25 cellular contexts compared by ENCODE assay signal in genomic region chr1:179146476-179146875, GRCh38.
DNase-seq lines count a peak whose midpoint lies in the region; ATAC-seq, FAIRE-seq and TF ChIP-seq lines count a peak whose summit lies in the region.
"Had no signal": no experiment of that assay in that cellular context is flagged by ENCODE, and none has a peak within 500 bp of the region (broad histone marks: within the 10 kb centered on the region; RNA-seq: fewer than 3 reads in every experiment).

No MANE protein-coding gene starts in this region.

- peaks cover 2% of the 10 kb centered on the region; the same call in 1 of the 2 replicates for H4K20me1 ChIP-seq in PC-3 (ENCODE audit: low read length)
- no peaks in the 10 kb centered on the region for H4K20me1 ChIP-seq in fibroblast of lung (ENCODE audit: control insufficient read depth, extremely low read depth, insufficient read depth, low read length)
- no peaks in the 10 kb centered on the region for H4K20me1 ChIP-seq in PC-9 (ENCODE audit: insufficient read depth)

- TF ChIP-seq CTCF in PC-3 (conservative IDR thresholded peaks at IDR 0.05; ENCODE audit: low read depth, low read length) (no peak), fibroblast of lung (conservative IDR thresholded peaks at IDR 0.05 in 1 of 2, IDR thresholded peaks at IDR 0.05 in 1 of 2; ENCODE audit: low read depth in 1 of 2, low read length in 2 of 2) (no peak), retinal pigment epithelial cell (conservative IDR thresholded peaks at IDR 0.05; ENCODE audit: low read depth, low read length) (no peak), PC-9 (conservative IDR thresholded peaks at IDR 0.05) (no peak)

- no peak overlapping the region for H2AFZ ChIP-seq in PC-3 (ENCODE audit: low read length)
- H2AFZ ChIP-seq in fibroblast of lung (ENCODE audit: low read length), result no peak overlapping the region
- H2AFZ ChIP-seq in PC-9, result no peak overlapping the region

- H3K9me2 ChIP-seq in PC-3 (replicated peaks; ENCODE audit: low read length), result no peaks in the 10 kb centered on the region
- no peaks in the 10 kb centered on the region for H3K9me2 ChIP-seq in PC-9 (ENCODE audit: insufficient read depth)

- DNase-seq in EH (ENCODE audit: low read depth) (peak; percentile 37), PC-3 (no peak), fibroblast of lung (ENCODE audit: low read depth in 2 of 2) (no peak), retinal pigment epithelial cell (ENCODE audit: low read depth) (peak; percentile 96), frontal cortex (ENCODE audit: low spot score in 2 of 2) (no peak), NCI-H748 treated with DMSO at 0.1 percent for 48 hours (lab: John Stamatoyannopoulos, UW) (no peak), PC-9 (no peak)
- DNase-seq: activated CD4-positive, alpha-beta T cell treated with anti-CD3 and anti-CD28 coated beads, Interleukin-2, amount 10 ng/mL, durations not matched to agents 24 days and 14 days; activated CD8-positive, alpha-beta memory T cell treated with anti-CD3 and anti-CD28 coated beads, Interleukin-2, amount 10 ng/mL, durations not matched to agents 7 days and 5 days; CD4-positive, alpha-beta memory T cell; effector CD4-positive, alpha-beta T cell; glutamatergic neuron; KG1; kidney glomerular epithelial cell; MV-4-11; NCI-H2171 treated with DMSO at 0.1 percent for 48 hours; NCI-H526 treated with DMSO at 0.1 percent for 48 hours; pancreas; right lobe of liver; SHP77 treated with DMSO at 0.1 percent for 48 hours; substantia nigra; upper lobe of right lung had no signal

- H3K27me3 ChIP-seq in PC-3 (ENCODE audit: low read length), result no peaks in the 10 kb centered on the region
- no peaks in the 10 kb centered on the region for H3K27me3 ChIP-seq in fibroblast of lung (ENCODE audit: control insufficient read depth, insufficient read depth, low read length)
- H3K27me3 ChIP-seq in PC-9 (ENCODE audit: insufficient read depth, low read depth), result no peaks in the 10 kb centered on the region
- H3K27me3 ChIP-seq: esophagus muscularis mucosa, pancreas, right lobe of liver, upper lobe of right lung had no signal

- no peak for FAIRE-seq in frontal cortex (lab: Jason Lieb, UNC)
- FAIRE-seq: GM12878, pancreas had no signal

- no peak overlapping the region for H3K9ac ChIP-seq in PC-3 (ENCODE audit: low read length)
- no peak overlapping the region for H3K9ac ChIP-seq in fibroblast of lung (ENCODE audit: insufficient read depth, low read length)

- H3K4me3 ChIP-seq in PC-3 (ENCODE audit: low read length) (no peak overlapping the region), fibroblast of lung (replicated peaks in 1 of 4; ENCODE audit: control extremely low read depth in 1 of 4, insufficient read depth in 1 of 4, low read depth in 3 of 4, low read length in 4 of 4) (no peak overlapping the region), retinal pigment epithelial cell (ENCODE audit: low read length) (no peak overlapping the region), PC-9 (no peak overlapping the region)
- H3K4me3 ChIP-seq: esophagus muscularis mucosa, GM12878, pancreas, right lobe of liver, upper lobe of right lung had no signal

- H3F3A ChIP-seq in PC-3 (ENCODE audit: low read length, unreplicated experiment) (peaks cover 8% of the 10 kb centered on the region), PC-9 (ENCODE audit: insufficient read depth, low read depth) (peaks cover 41% of the 10 kb centered on the region)

- POLR2A ChIA-PET in PC-3 (lab: Charles Lee; ENCODE audit: unreplicated experiment), result no interaction called here
- POLR2A ChIA-PET in PC-9 (lab: Charles Lee; ENCODE audit: unreplicated experiment), result interaction anchor here (0.6 kb wide), 1 partner anchor 29 kb away, joined by 3 read pairs; no protein-coding TSS in a partner anchor

- no peak for ATAC-seq in PC-3
- ATAC-seq: activated CD8-positive, alpha-beta memory T cell treated with anti-CD3 and anti-CD28 coated beads, Interleukin-2, amount 10 ng/mL, durations not matched to agents 7 days and 5 days; activated naive CD4-positive, alpha-beta T cell treated with anti-CD3 and anti-CD28 coated beads, Interleukin-2, amount 50 U/mL, for 72 hours; GM12878; pancreas; right lobe of liver; upper lobe of right lung had no signal

- CTCF ChIA-PET in PC-3 (lab: Charles Lee), result no interaction called here
- CTCF ChIA-PET in PC-9 (lab: Charles Lee), result no interaction called here

- peak overlapping the region; percentile 34; the same call in 1 of the 2 replicates for H3K27ac ChIP-seq in PC-3 (ENCODE audit: low read length)
- H3K27ac ChIP-seq in fibroblast of lung (ENCODE audit: insufficient read depth, low read length), result peak overlapping the region; percentile 48
- H3K27ac ChIP-seq in PC-9, result no peak overlapping the region
- H3K27ac ChIP-seq: esophagus muscularis mucosa, pancreas, right lobe of liver, upper lobe of right lung had no signal

- H3K4me2 ChIP-seq in PC-3 (ENCODE audit: low read length) (no peak overlapping the region), fibroblast of lung (ENCODE audit: extremely low read depth, insufficient read depth, low read length) (no peak overlapping the region), PC-9 (no peak overlapping the region)

- intact Hi-C loops in PC-3 (cut with micrococcal nuclease) (no loop called here), PC-9 (cut with micrococcal nuclease; ENCODE audit: unreplicated experiment) (no loop called here)

- no peaks in the 10 kb centered on the region for H3K9me3 ChIP-seq in PC-3 (ENCODE audit: low read length)
- H3K9me3 ChIP-seq in fibroblast of lung (ENCODE audit: control insufficient read depth, insufficient read depth, low read depth, low read length), result no peaks in the 10 kb centered on the region
- H3K9me3 ChIP-seq in PC-9 (ENCODE audit: insufficient read depth, low read depth), result no peaks in the 10 kb centered on the region
- H3K9me3 ChIP-seq: pancreas, right lobe of liver, upper lobe of right lung had no signal

- no peaks in the 10 kb centered on the region; the same call in 1 of the 2 replicates for H3K36me3 ChIP-seq in PC-3 (ENCODE audit: low read depth, low read length)
- no peaks in the 10 kb centered on the region for H3K36me3 ChIP-seq in fibroblast of lung (ENCODE audit: control insufficient read depth, insufficient read depth, low read length)
- H3K36me3 ChIP-seq in PC-9 (ENCODE audit: low read depth), result no peaks in the 10 kb centered on the region
- H3K36me3 ChIP-seq: esophagus muscularis mucosa, pancreas, right lobe of liver, upper lobe of right lung had no signal

- BruUV-seq in PC-3 (replicated peaks; lab: Mats Ljungman, UMichigan) (no TSS peak), PC-9 (replicated peaks; lab: Mats Ljungman, UMichigan) (no TSS peak)

- H3K79me2 ChIP-seq in PC-3 (ENCODE audit: low read length) (peaks cover 34% of the 10 kb centered on the region), fibroblast of lung (ENCODE audit: control insufficient read depth, insufficient read depth, low read length) (peaks cover 20% of the 10 kb centered on the region), PC-9 (ENCODE audit: low read depth) (peaks cover 41% of the 10 kb centered on the region)

- H3K4me1 ChIP-seq in PC-3 (ENCODE audit: insufficient read depth, low read length), result peaks cover 17% of the 10 kb centered on the region
- H3K4me1 ChIP-seq in fibroblast of lung (ENCODE audit: control insufficient read depth, extremely low read depth, insufficient read depth, low read length), result peaks cover 5% of the 10 kb centered on the region
- peaks cover 39% of the 10 kb centered on the region for H3K4me1 ChIP-seq in PC-9 (replicated peaks; ENCODE audit: insufficient read depth)

Comparison
In these comparisons a context has a peak if more than half of its experiments do, and no peak if none do; other contexts are left out.
1. DNase-seq: peak in EH (single experiment) and retinal pigment epithelial cell (single experiment); none in PC-3 (single experiment), fibroblast of lung (0 of 2), frontal cortex (0 of 2), NCI-H748 treated with DMSO at 0.1 percent for 48 hours (single experiment) and PC-9 (0 of 2).